ENCODE assay signal across 1 cellular context in the genomic region with DNA sequence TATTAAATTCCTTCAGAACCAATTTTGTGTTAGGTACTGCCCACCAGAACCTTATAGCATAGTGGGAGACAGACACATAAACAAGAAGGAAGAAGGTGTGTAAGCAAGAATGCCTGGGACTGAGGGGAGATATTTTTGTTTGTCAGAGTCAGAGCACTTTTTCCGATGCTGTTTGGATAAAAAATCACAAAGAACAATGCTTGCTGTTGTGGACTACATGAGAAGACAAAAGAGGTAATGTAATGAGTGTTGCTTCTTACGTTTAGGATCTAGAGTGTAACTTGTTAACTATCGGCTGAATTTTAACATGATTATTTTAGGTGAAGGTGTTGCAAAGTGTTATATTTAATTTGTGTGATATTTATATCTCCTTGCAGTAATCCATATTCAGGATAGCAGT.
TF ChIP-seq lines count a peak whose summit lies in the region.

No MANE protein-coding gene starts in this region.

TF ChIP-seq in WTC11, 78 proteins besides CTCF, POLR2A, EP300 and RAD21 (continued from another document):
- no peak for TF ChIP-seq NFYB (CRISPR knock-in tag; conservative IDR thresholded peaks at IDR 0.05; ENCODE audit: low read depth)
TF ChIP-seq in WTC11: peak in this region for 0.
